25 cellular contexts compared by ENCODE assay signal in genomic region chr3:151393961-151394360, GRCh38. TPM values are rescaled to one million over a fixed set of nuclear protein-coding genes. Genes with fewer than 3 reads are reported as not detected.
"Had no signal": no experiment of that assay in that cellular context is flagged by ENCODE, and none has a peak within 500 bp of the region (broad histone marks: within the 10 kb centered on the region; RNA-seq: fewer than 3 reads in every experiment).

No MANE protein-coding gene starts in this region.

- H3K36me3 ChIP-seq: ascending aorta, lower lobe of right lung, right atrium auricular region had no signal

- H3K4me3 Mint-ChIP-seq: activated naive CD8-positive, alpha-beta T cell treated with anti-CD3 and anti-CD28 coated beads, Interleukin-2, amount 50 U/mL, for 24 hours; activated T-helper 17 cell treated with anti-CD3 and anti-CD28 coated beads, Interleukin-2, amount 50 U/mL, for 72 hours; immature natural killer cell; mesothelial cell of epicardium; nephron progenitor cell; T-cell had no signal

- H3K27ac Mint-ChIP-seq: activated naive CD8-positive, alpha-beta T cell treated with anti-CD3 and anti-CD28 coated beads, Interleukin-2, amount 50 U/mL, for 24 hours; activated T-helper 17 cell treated with anti-CD3 and anti-CD28 coated beads, Interleukin-2, amount 50 U/mL, for 72 hours; immature natural killer cell; nephron progenitor cell; T-cell had no signal

- H3K4me3 ChIP-seq: ascending aorta, dorsolateral prefrontal cortex, lower lobe of right lung, right atrium auricular region, skin epidermis had no signal

- H3K27me3 ChIP-seq: ascending aorta, dorsolateral prefrontal cortex, right atrium auricular region had no signal

- H3K4me1 ChIP-seq: ascending aorta, lower lobe of right lung, right atrium auricular region had no signal

- DNase-seq: activated CD4-positive, CD25-positive, alpha-beta regulatory T cell treated with anti-CD3 and anti-CD28 coated beads, Interleukin-2, amount 50 U/mL, for 72 hours; activated naive CD4-positive, alpha-beta T cell treated with Interleukin-2 at 50 U/mL for 16 hours; activated naive CD8-positive, alpha-beta T cell treated with anti-CD3 and anti-CD28 coated beads, Interleukin-2, amount 50 U/mL, for 24 hours; activated T-cell treated with anti-CD3 and anti-CD28 coated beads for 4 hours; dorsolateral prefrontal cortex; erythroblast; hippocampal formation; immature natural killer cell; left cardiac atrium; lower lobe of right lung; nephron progenitor cell; occipital lobe; stimulated activated CD4-positive, alpha-beta T cell treated with anti-CD3 and anti-CD28 coated beads, Interleukin-15, amount 100 ng/mL, for 24 hours; stimulated activated CD4-positive, alpha-beta T cell treated with anti-CD3 and anti-CD28 coated beads, Interleukin-4, amount 100 ng/mL, for 1 hour; stimulated activated naive CD4-positive, alpha-beta T cell; substantia nigra; T-cell; T1000; trophoblast cell had no signal

- H3K27ac ChIP-seq: ascending aorta, dorsolateral prefrontal cortex, lower lobe of right lung, right atrium auricular region had no signal

- ATAC-seq: activated naive CD8-positive, alpha-beta T cell treated with anti-CD3 and anti-CD28 coated beads, Interleukin-2, amount 50 U/mL, for 24 hours; activated T-helper 17 cell treated with anti-CD3 and anti-CD28 coated beads, Interleukin-2, amount 50 U/mL, for 72 hours; left cardiac atrium; lower lobe of right lung; T-cell had no signal

- H3K9me3 ChIP-seq: ascending aorta, lower lobe of right lung, right atrium auricular region had no signal

- H3K36me3 Mint-ChIP-seq: immature natural killer cell, T-cell had no signal

- H3K4me1 Mint-ChIP-seq: activated naive CD8-positive, alpha-beta T cell treated with anti-CD3 and anti-CD28 coated beads, Interleukin-2, amount 50 U/mL, for 24 hours; activated T-helper 17 cell treated with anti-CD3 and anti-CD28 coated beads, Interleukin-2, amount 50 U/mL, for 72 hours; immature natural killer cell; nephron progenitor cell; T-cell had no signal

- H3K9me3 Mint-ChIP-seq: activated naive CD8-positive, alpha-beta T cell treated with anti-CD3 and anti-CD28 coated beads, Interleukin-2, amount 50 U/mL, for 24 hours; activated T-helper 17 cell treated with anti-CD3 and anti-CD28 coated beads, Interleukin-2, amount 50 U/mL, for 72 hours; mesothelial cell of epicardium; nephron progenitor cell; T-cell had no signal

RNA-seq across cellular contexts. Expression of gene P2RY12, which starts 9.4 kb away (rescaled TPM):
- total RNA-seq: activated T-helper 17 cell treated with anti-CD3 and anti-CD28 coated beads, Interleukin-2, amount 50 U/mL, for 72 hours; ascending aorta; bronchial epithelial cell; mesothelial cell of epicardium had no signal
